In the genomic region with DNA sequence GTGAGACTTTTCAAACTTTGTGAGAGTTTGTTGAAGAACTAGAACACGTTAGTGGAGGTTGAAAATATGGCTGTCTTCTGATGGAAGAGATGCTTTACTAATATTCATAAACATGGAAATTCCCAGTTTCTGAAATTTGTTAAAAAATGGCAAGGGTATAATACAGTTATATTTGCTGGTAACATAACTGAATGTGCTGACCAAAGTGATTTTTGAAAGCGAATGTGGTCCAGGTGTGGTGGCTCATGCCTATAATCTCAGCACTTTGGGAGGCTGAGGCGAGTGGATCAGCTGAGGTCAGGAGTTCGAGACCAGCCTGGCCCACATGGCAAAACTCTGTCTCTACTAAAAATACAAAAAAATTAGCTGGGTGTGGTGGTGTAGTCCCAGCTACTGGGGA, we compare ENCODE assay signal across 13 cellular contexts.
"Had no signal": no experiment of that assay in that cellular context is flagged by ENCODE, and none has a peak within 500 bp of the region (broad histone marks: within the 10 kb centered on the region; RNA-seq: fewer than 3 reads in every experiment).

No MANE protein-coding gene starts in this region.

- H3K27me3 ChIP-seq: thyroid gland had no signal

- ATAC-seq: activated T-helper 17 cell treated with anti-CD3 and anti-CD28 coated beads, Interleukin-2, amount 50 U/mL, for 72 hours; esophagus mucosa; left colon; lower lobe of right lung had no signal

- DNase-seq: activated CD4-positive, alpha-beta T cell treated with anti-CD3 and anti-CD28 coated beads for 4 hours; activated CD8-positive, alpha-beta memory T cell treated with anti-CD3 and anti-CD28 coated beads, Interleukin-2, amount 50 U/mL, for 48 hours; activated naive CD4-positive, alpha-beta T cell treated with anti-CD3 and anti-CD28 coated beads, Interleukin-2, amount 10 ng/mL, durations not matched to agents 7 days and 5 days; amniotic stem cell; left colon; lower lobe of right lung; stimulated activated CD4-positive, alpha-beta T cell treated with anti-CD3 and anti-CD28 coated beads, Interleukin-12 subunit alpha, Interleukin-12 subunit beta, amount 100 ng/mL, for 4 hours; stimulated activated CD4-positive, alpha-beta T cell treated with anti-CD3 and anti-CD28 coated beads, Interleukin-2, amount 100 ng/mL, for 24 hours; thyroid gland; WERI-Rb-1 had no signal

- H3K36me3 ChIP-seq: thyroid gland had no signal

- H3K4me3 Mint-ChIP-seq: activated naive CD4-positive, alpha-beta T cell treated with anti-CD3 and anti-CD28 coated beads, Interleukin-2, amount 10 ng/mL, durations not matched to agents 7 days and 5 days; activated T-helper 17 cell treated with anti-CD3 and anti-CD28 coated beads, Interleukin-2, amount 50 U/mL, for 72 hours; mesothelial cell of epicardium had no signal

- H3K27ac ChIP-seq: lower lobe of right lung, thyroid gland, WERI-Rb-1 had no signal

- H3K9me3 Mint-ChIP-seq: activated naive CD4-positive, alpha-beta T cell treated with anti-CD3 and anti-CD28 coated beads, Interleukin-2, amount 10 ng/mL, durations not matched to agents 7 days and 5 days; activated T-helper 17 cell treated with anti-CD3 and anti-CD28 coated beads, Interleukin-2, amount 50 U/mL, for 72 hours had no signal

- H3K27ac Mint-ChIP-seq: activated naive CD4-positive, alpha-beta T cell treated with anti-CD3 and anti-CD28 coated beads, Interleukin-2, amount 10 ng/mL, durations not matched to agents 7 days and 5 days; activated T-helper 17 cell treated with anti-CD3 and anti-CD28 coated beads, Interleukin-2, amount 50 U/mL, for 72 hours; mesothelial cell of epicardium had no signal

- H3K4me3 ChIP-seq: lower lobe of right lung, thyroid gland had no signal

- H3K9me3 ChIP-seq: lower lobe of right lung, thyroid gland had no signal

- H3K27me3 Mint-ChIP-seq: activated naive CD4-positive, alpha-beta T cell treated with anti-CD3 and anti-CD28 coated beads, Interleukin-2, amount 10 ng/mL, durations not matched to agents 7 days and 5 days; activated T-helper 17 cell treated with anti-CD3 and anti-CD28 coated beads, Interleukin-2, amount 50 U/mL, for 72 hours had no signal
